Comparison of ENCODE assay signal across 11 cellular contexts in genomic region chr14:22163051-22163450, GRCh38.
DNase-seq lines count a peak whose midpoint lies in the region; ATAC-seq, FAIRE-seq and TF ChIP-seq lines count a peak whose summit lies in the region.
"Had no signal": no experiment of that assay in that cellular context is flagged by ENCODE, and none has a peak within 500 bp of the region (broad histone marks: within the 10 kb centered on the region; RNA-seq: fewer than 3 reads in every experiment).

No MANE protein-coding gene starts in this region.

- no peaks in the 10 kb centered on the region for H3K27me3 Mint-ChIP-seq in CD4-positive, alpha-beta memory T cell
- H3K27me3 Mint-ChIP-seq in WTC11 (ENCODE audit: low read depth) (no peaks in the 10 kb centered on the region), mesothelial cell of epicardium (ENCODE audit: low read depth) (no peaks in the 10 kb centered on the region)

- peaks cover 0 to 12% (median 3%) of the 10 kb centered on the region in 4 donors for H3K4me1 Mint-ChIP-seq in CD4-positive, alpha-beta memory T cell
- peaks cover 24% of the 10 kb centered on the region for H3K4me1 Mint-ChIP-seq in WTC11
- H3K4me1 Mint-ChIP-seq in mesothelial cell of epicardium = peaks cover 4% of the 10 kb centered on the region

- intact Hi-C loops in CD4-positive, alpha-beta memory T cell (cut with micrococcal nuclease) = loop anchor here (2.0 to 5.0 kb wide), 2 partner anchors 339 to 394 kb away; no protein-coding TSS in a partner anchor
- intact Hi-C loops in kidney (cut with DNase I) = no loop called here

- no peaks in the 10 kb centered on the region for H3K79me2 ChIP-seq in GM23248 (ENCODE audit: insufficient read depth)

- H3K9me2 ChIP-seq in GM23248 (ENCODE audit: insufficient read depth) = no peaks in the 10 kb centered on the region

- TF ChIP-seq CTCF in WTC11 (IDR thresholded peaks at IDR 0.05) = no peak
- TF ChIP-seq CTCF in kidney (IDR thresholded peaks at IDR 0.05; ENCODE audit: borderline replicate concordance, extremely low read depth, insufficient read depth) = peak; percentile 14
- TF ChIP-seq CTCF in mesothelial cell of epicardium (IDR thresholded peaks at IDR 0.05; ENCODE audit: unreplicated experiment) = no peak

- no peaks in the 10 kb centered on the region for H4K20me1 ChIP-seq in GM23248 (ENCODE audit: insufficient read depth)

- peak overlapping the region; percentile 35 to 89 (median 81) for H3K27ac Mint-ChIP-seq in CD4-positive, alpha-beta memory T cell
- H3K27ac Mint-ChIP-seq in WTC11 (no peak overlapping the region), mesothelial cell of epicardium (no peak overlapping the region)
- H3K27ac Mint-ChIP-seq: IgD-negative memory B cell had no signal

- H3K9ac ChIP-seq in GM23248 = no peak overlapping the region
- H3K9ac ChIP-seq in kidney (ENCODE audit: low read length in 2 of 2) = no peak overlapping the region

- peaks cover 0 to 2% of the 10 kb centered on the region in 2 donors for H3K36me3 Mint-ChIP-seq in CD4-positive, alpha-beta memory T cell
- H3K36me3 Mint-ChIP-seq in WTC11 = no peaks in the 10 kb centered on the region
- no peaks in the 10 kb centered on the region for H3K36me3 Mint-ChIP-seq in mesothelial cell of epicardium
- H3K36me3 Mint-ChIP-seq: IgD-negative memory B cell had no signal

- CTCF ChIA-PET in CD4-positive, alpha-beta memory T cell (lab: Charles Lee; ENCODE audit: partially characterized antibody) = interaction anchor here (1.1 to 1.6 kb wide), 3 partner anchors 38 to 407 kb away, joined by 4 to 8 read pairs (median 5); no protein-coding TSS in a partner anchor
- CTCF ChIA-PET in WTC11 (lab: Charles Lee) = interaction anchor here (0.6 to 2.2 kb wide), 22 partner anchors 8 to 390 kb away, joined by 3 to 31 read pairs (median 4); no protein-coding TSS in a partner anchor

- no peaks in the 10 kb centered on the region for H3K27me3 ChIP-seq in CD4-positive, alpha-beta memory T cell (ENCODE audit: insufficient read depth, low read length)
- no peaks in the 10 kb centered on the region; the same call in 1 of the 2 replicates for H3K27me3 ChIP-seq in GM23248 (replicated peaks; ENCODE audit: insufficient read depth)

- in situ Hi-C loops in GM23248 (cut with MboI) = no loop called here

- no peak for FAIRE-seq in kidney (lab: Jason Lieb, UNC)

- H3K4me3 Mint-ChIP-seq in CD4-positive, alpha-beta memory T cell = peak overlapping the region; percentile 77 to 89 (median 86)
- H3K4me3 Mint-ChIP-seq in WTC11 = no peak overlapping the region
- no peak overlapping the region for H3K4me3 Mint-ChIP-seq in mesothelial cell of epicardium
- H3K4me3 Mint-ChIP-seq: IgD-negative memory B cell had no signal

- no peaks in the 10 kb centered on the region for H3K9me3 Mint-ChIP-seq in CD4-positive, alpha-beta memory T cell
- H3K9me3 Mint-ChIP-seq in WTC11 (no peaks in the 10 kb centered on the region), mesothelial cell of epicardium (no peaks in the 10 kb centered on the region)
- H3K9me3 Mint-ChIP-seq: IgD-negative memory B cell had no signal

- H3K4me2 ChIP-seq in GM23248 (ENCODE audit: unreplicated experiment) = no peak overlapping the region

- no peak overlapping the region for H2AFZ ChIP-seq in GM23248

- H3F3A ChIP-seq in GM23248 (ENCODE audit: insufficient read depth) = no peaks in the 10 kb centered on the region

- no peak overlapping the region for H3K27ac ChIP-seq in CD4-positive, alpha-beta memory T cell (ENCODE audit: low read depth, low read length)
- H3K27ac ChIP-seq in GM23248 (no peak overlapping the region), kidney (ENCODE audit: low read depth in 2 of 2, low read length in 2 of 2) (no peak overlapping the region)
- H3K27ac ChIP-seq: gastroesophageal sphincter had no signal

- no peaks in the 10 kb centered on the region for H3K36me3 ChIP-seq in CD4-positive, alpha-beta memory T cell (ENCODE audit: insufficient read depth, low read length)
- H3K36me3 ChIP-seq in GM23248 (ENCODE audit: low read depth) (no peaks in the 10 kb centered on the region), kidney (ENCODE audit: control insufficient read depth in 1 of 2, insufficient read depth in 2 of 2, low read length in 2 of 2) (no peaks in the 10 kb centered on the region)
- H3K36me3 ChIP-seq: gastroesophageal sphincter had no signal

- POLR2A ChIA-PET in CD4-positive, alpha-beta memory T cell (lab: Charles Lee; ENCODE audit: partially characterized antibody) = interaction anchor here (0.6 to 1.4 kb wide), 8 partner anchors 41 to 407 kb away, joined by 3 to 19 read pairs (median 3); no protein-coding TSS in a partner anchor
- POLR2A ChIA-PET in WTC11 (lab: Charles Lee) = no interaction called here

- peak in 2 of 5 donors; percentile 10 to 21 for DNase-seq in CD4-positive, alpha-beta memory T cell
- DNase-seq in GM23248 (peak; percentile 4), WTC11 (ENCODE audit: low spot score) (no peak), kidney (no peak), mesothelial cell of epicardium (ENCODE audit: low spot score in 2 of 2, unreplicated experiment in 2 of 2) (no peak), GDM1 (lab: John Stamatoyannopoulos, UW) (no peak)
- DNase-seq: SHP77 had no signal

- no peaks in the 10 kb centered on the region for H3K9me3 ChIP-seq in CD4-positive, alpha-beta memory T cell (ENCODE audit: control insufficient read depth in 1 of 2, low read length in 2 of 2)
- H3K9me3 ChIP-seq in GM23248 (ENCODE audit: low read depth) = no peaks in the 10 kb centered on the region
- no peaks in the 10 kb centered on the region for H3K9me3 ChIP-seq in kidney (ENCODE audit: control insufficient read depth in 1 of 2, low read length in 2 of 2)
- H3K9me3 ChIP-seq: gastroesophageal sphincter had no signal

- no peaks in the 10 kb centered on the region for H3K4me1 ChIP-seq in CD4-positive, alpha-beta memory T cell (ENCODE audit: insufficient read depth, low read length)
- H3K4me1 ChIP-seq in GM23248 (ENCODE audit: insufficient read depth) (no peaks in the 10 kb centered on the region), kidney (ENCODE audit: control insufficient read depth in 1 of 2, insufficient read depth in 1 of 2, low read depth in 1 of 2, low read length in 2 of 2) (no peaks in the 10 kb centered on the region)
- H3K4me1 ChIP-seq: gastroesophageal sphincter had no signal

- ATAC-seq in WTC11 = peak; percentile 71
- no peak for ATAC-seq in GM19467 (IDR thresholded peaks at IDR 0.05; ENCODE audit: unreplicated experiment)
- no peak for ATAC-seq in GM18867 (IDR thresholded peaks at IDR 0.05; ENCODE audit: unreplicated experiment)
- ATAC-seq: gastroesophageal sphincter had no signal

- H3K4me3 ChIP-seq in CD4-positive, alpha-beta memory T cell (ENCODE audit: low read length in 2 of 2) = no peak overlapping the region
- no peak overlapping the region for H3K4me3 ChIP-seq in GM23248
- H3K4me3 ChIP-seq in kidney (ENCODE audit: low read length in 2 of 2) = no peak overlapping the region
- H3K4me3 ChIP-seq: gastroesophageal sphincter had no signal

TF ChIP-seq in WTC11, 78 proteins besides CTCF, POLR2A, EP300 and RAD21 (continues in another document):
- TF ChIP-seq RELA (CRISPR knock-in tag; IDR thresholded peaks at IDR 0.05; ENCODE audit: borderline replicate concordance) = no peak
- no peak for TF ChIP-seq ARID4B (CRISPR knock-in tag; IDR thresholded peaks at IDR 0.05; ENCODE audit: borderline replicate concordance)
- no peak for TF ChIP-seq IRF2 (CRISPR knock-in tag; IDR thresholded peaks at IDR 0.05; ENCODE audit: borderline replicate concordance, low read depth)
- TF ChIP-seq ZNF219 (CRISPR knock-in tag; IDR thresholded peaks at IDR 0.05; ENCODE audit: borderline replicate concordance) = no peak
- no peak for TF ChIP-seq GABPB1 (CRISPR knock-in tag; IDR thresholded peaks at IDR 0.05)
- TF ChIP-seq TCF7 (CRISPR knock-in tag; IDR thresholded peaks at IDR 0.05; ENCODE audit: low read depth) = no peak
- no peak for TF ChIP-seq SP1 (CRISPR knock-in tag; conservative IDR thresholded peaks at IDR 0.05)
- no peak for TF ChIP-seq TEAD4 (CRISPR knock-in tag; IDR thresholded peaks at IDR 0.05)
- no peak for TF ChIP-seq NR3C1 (CRISPR knock-in tag; conservative IDR thresholded peaks at IDR 0.05; ENCODE audit: low read depth)
- no peak for TF ChIP-seq NR1H2 (CRISPR knock-in tag; IDR thresholded peaks at IDR 0.05)
- no peak for TF ChIP-seq ZNF232 (CRISPR knock-in tag; IDR thresholded peaks at IDR 0.05)

Comparison
In these comparisons a context has a peak if more than half of its experiments do, and no peak if none do; other contexts are left out.
1. H3K27ac Mint-ChIP-seq: peak in CD4-positive, alpha-beta memory T cell (7 of 7); none in WTC11 (single experiment) and mesothelial cell of epicardium (single experiment).
2. H3K4me3 Mint-ChIP-seq: peak in CD4-positive, alpha-beta memory T cell (8 of 8); none in WTC11 (single experiment) and mesothelial cell of epicardium (single experiment).